ENCODE assay signal across 6 cellular contexts in the genomic region with DNA sequence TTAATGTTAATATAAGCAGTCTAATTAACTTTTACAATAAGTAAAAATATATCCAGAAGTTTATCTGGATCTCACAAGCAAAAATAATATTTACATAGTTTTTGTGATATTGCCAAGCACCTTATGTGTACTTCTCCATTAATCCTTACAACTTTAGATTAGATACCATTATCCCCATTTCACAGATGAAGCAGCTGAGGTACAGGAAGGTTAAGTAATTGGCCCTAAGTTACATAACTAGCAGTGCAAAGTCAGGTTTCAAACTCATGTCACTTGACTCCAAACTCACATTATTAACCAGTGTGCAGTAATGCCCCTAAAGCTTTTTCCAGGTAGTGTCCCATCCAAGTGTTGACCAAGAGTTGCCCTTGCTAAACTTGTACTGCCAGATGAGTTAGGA.
"Had no signal": no experiment of that assay in that cellular context is flagged by ENCODE, and none has a peak within 500 bp of the region (broad histone marks: within the 10 kb centered on the region; RNA-seq: fewer than 3 reads in every experiment).

No MANE protein-coding gene starts in this region.

- ATAC-seq: GM23338 had no signal

- H3K4me2 ChIP-seq: GM23338 had no signal

- DNase-seq: H9, HCEC 1CT had no signal

- H2AFZ ChIP-seq: GM23338 had no signal

- FAIRE-seq: H1, H54, HTR-8/SVneo had no signal

- H3K4me3 ChIP-seq: GM23338 had no signal
